ENCODE assay signal across 1 cellular context in genomic region chr6:56356431-56356830, GRCh38.
TF ChIP-seq lines count a peak whose summit lies in the region.

No MANE protein-coding gene starts in this region.

TF ChIP-seq in GM23338, 12 proteins besides CTCF, POLR2A, EP300 and RAD21 (continued from another document):
- TF ChIP-seq JUNB (IDR thresholded peaks at IDR 0.05; ENCODE audit: unreplicated experiment) (no peak), CREB1 (CRISPR knock-in tag; IDR thresholded peaks at IDR 0.05; ENCODE audit: low read depth) (no peak), ETS1 (IDR thresholded peaks at IDR 0.05) (no peak), EZH2phosphoT487 (IDR thresholded peaks at IDR 0.05; ENCODE audit: unreplicated experiment) (no peak), ZNF331 (CRISPR knock-in tag; IDR thresholded peaks at IDR 0.05; ENCODE audit: low read depth) (no peak)
